ENCODE assay signal across 21 cellular contexts in genomic region chr1:44544960-44545359, GRCh38.
DNase-seq lines count a peak whose midpoint lies in the region; ATAC-seq and TF ChIP-seq lines count a peak whose summit lies in the region.
"Had no signal": no experiment of that assay in that cellular context is flagged by ENCODE, and none has a peak within 500 bp of the region (broad histone marks: within the 10 kb centered on the region; RNA-seq: fewer than 3 reads in every experiment).

No MANE protein-coding gene starts in this region.

- peak overlapping the region; percentile 74 for H3K4me2 ChIP-seq in GM23338
- H3K4me2 ChIP-seq: BLaER1 treated with 17β-estradiol and CSF1 and Interleukin-3, amounts not matched to agents 10 nM and 100 nM had no signal

- H2AFZ ChIP-seq in GM23338: no peak overlapping the region

- peaks cover 58% of the 10 kb centered on the region for H3K4me1 Mint-ChIP-seq in GM23338

- no peaks in the 10 kb centered on the region for H3K36me3 ChIP-seq in GM23338 (ENCODE audit: insufficient read depth)
- H3K36me3 ChIP-seq: BLaER1 treated with 17β-estradiol and CSF1 and Interleukin-3, amounts not matched to agents 10 nM and 100 nM had no signal

- H3K27me3 Mint-ChIP-seq in GM23338 (ENCODE audit: insufficient read depth, low read depth, poor library complexity): peaks cover 16% of the 10 kb centered on the region

- H3F3A ChIP-seq in GM23338 (replicated peaks; ENCODE audit: low read depth): peaks cover 30% of the 10 kb centered on the region; the same call in 1 of the 2 replicates

- H3K36me3 Mint-ChIP-seq in GM23338 (ENCODE audit: low read depth): peaks cover 13% of the 10 kb centered on the region; the same call in 2 of the 3 replicates

- H3K9me2 ChIP-seq in GM23338 (ENCODE audit: insufficient read depth): 0 out of 2 replicates have a peak, but pooled peaks cover 15% of the 10 kb centered on the region

- peaks cover 36% of the 10 kb centered on the region for H3K79me2 ChIP-seq in GM23338 (replicated peaks; ENCODE audit: insufficient read depth)

- peaks cover 56% of the 10 kb centered on the region for H3K4me1 ChIP-seq in GM23338 (ENCODE audit: insufficient read depth)

- H4K20me1 ChIP-seq in GM23338 (replicated peaks; ENCODE audit: insufficient read depth): no peaks in the 10 kb centered on the region
- H4K20me1 ChIP-seq: BLaER1 treated with 17β-estradiol and CSF1 and Interleukin-3, amounts not matched to agents 10 nM and 100 nM had no signal

- ATAC-seq in GM23338 (no peak), HG03159 (IDR thresholded peaks at IDR 0.05; ENCODE audit: unreplicated experiment) (no peak)
- ATAC-seq: K562, PC-3, SK-N-SH treated with all-trans-retinoic acid at 6 μM for 48 hours had no signal

- peaks cover 2% of the 10 kb centered on the region for H3K9me3 ChIP-seq in iPS-18c (ENCODE audit: control insufficient read depth, insufficient read depth, low read length)
- H3K9me3 ChIP-seq: BLaER1 treated with 17β-estradiol and CSF1 and Interleukin-3, amounts not matched to agents 10 nM and 100 nM had no signal

- H3K4me3 ChIP-seq in GM23338 (no peak overlapping the region), iPS-18c (ENCODE audit: insufficient read depth, low read depth, low read length) (0 out of 2 replicates have a peak overlapping the region, but pooled peaks have one; percentile 5)
- H3K4me3 ChIP-seq: BLaER1 treated with 17β-estradiol and CSF1 and Interleukin-3, amounts not matched to agents 10 nM and 100 nM; K562 had no signal

- H3K27ac ChIP-seq in GM23338 (ENCODE audit: low read depth) (no peak overlapping the region), caudate nucleus (ENCODE audit: low read depth, low read length) (peak overlapping the region; percentile 69)
- H3K27ac ChIP-seq: BLaER1 treated with 17β-estradiol and CSF1 and Interleukin-3, amounts not matched to agents 10 nM and 100 nM had no signal

- no peak overlapping the region for H3K27ac Mint-ChIP-seq in GM23338
- H3K27ac Mint-ChIP-seq: CD4-positive, alpha-beta T cell had no signal

- H3K27me3 ChIP-seq in GM23338 (ENCODE audit: insufficient read depth): no peaks in the 10 kb centered on the region
- H3K27me3 ChIP-seq: BLaER1 treated with 17β-estradiol and CSF1 and Interleukin-3, amounts not matched to agents 10 nM and 100 nM had no signal

- DNase-seq in GM23338 (ENCODE audit: low spot score) (no peak), caudate nucleus (lab: John Stamatoyannopoulos, UW) (peak in 4 of 61 donors; percentile 16 to 37 (median 27)), superior temporal gyrus (ENCODE audit: extremely low spot score) (peak; percentile 69), AML-193 (lab: John Stamatoyannopoulos, UW) (no peak), NCI-H1694 (lab: John Stamatoyannopoulos, UW) (no peak)
- no peak for DNase-seq in activated CD4-positive, alpha-beta T cell treated with anti-CD3 and anti-CD28 coated beads, Interleukin-2, amount 50 U/mL, for 4 hours
- DNase-seq: CD4-positive, alpha-beta T cell; DMS53; Kasumi-1; NCI-H1092 treated with DMSO at 0.1 percent for 48 hours; NCI-H1436; NCI-H187 treated with DMSO at 0.1 percent for 48 hours; NCI-H2171 treated with DMSO at 0.1 percent for 48 hours; NCI-H345; NCI-H510A treated with DMSO at 0.1 percent for 48 hours; PC-3 had no signal

- TF ChIP-seq CTCF in GM23338 (conservative IDR thresholded peaks at IDR 0.05; ENCODE audit: low read depth in 2 of 2): no peak

- no peaks in the 10 kb centered on the region; the same call in 2 of the 3 replicates for H3K9me3 Mint-ChIP-seq in GM23338
- H3K9me3 Mint-ChIP-seq: CD4-positive, alpha-beta T cell had no signal

- H3K4me3 Mint-ChIP-seq in GM23338: no peak overlapping the region
- H3K4me3 Mint-ChIP-seq: CD4-positive, alpha-beta T cell had no signal

TF ChIP-seq in GM23338, 12 proteins besides CTCF, POLR2A, EP300 and RAD21 (continues in another document):
- no peak for TF ChIP-seq ZNF331 (CRISPR knock-in tag; IDR thresholded peaks at IDR 0.05; ENCODE audit: low read depth)
- no peak for TF ChIP-seq STAT1 (IDR thresholded peaks at IDR 0.05; ENCODE audit: unreplicated experiment)
- TF ChIP-seq JUNB (IDR thresholded peaks at IDR 0.05; ENCODE audit: unreplicated experiment): no peak
- TF ChIP-seq, protein P1, sequence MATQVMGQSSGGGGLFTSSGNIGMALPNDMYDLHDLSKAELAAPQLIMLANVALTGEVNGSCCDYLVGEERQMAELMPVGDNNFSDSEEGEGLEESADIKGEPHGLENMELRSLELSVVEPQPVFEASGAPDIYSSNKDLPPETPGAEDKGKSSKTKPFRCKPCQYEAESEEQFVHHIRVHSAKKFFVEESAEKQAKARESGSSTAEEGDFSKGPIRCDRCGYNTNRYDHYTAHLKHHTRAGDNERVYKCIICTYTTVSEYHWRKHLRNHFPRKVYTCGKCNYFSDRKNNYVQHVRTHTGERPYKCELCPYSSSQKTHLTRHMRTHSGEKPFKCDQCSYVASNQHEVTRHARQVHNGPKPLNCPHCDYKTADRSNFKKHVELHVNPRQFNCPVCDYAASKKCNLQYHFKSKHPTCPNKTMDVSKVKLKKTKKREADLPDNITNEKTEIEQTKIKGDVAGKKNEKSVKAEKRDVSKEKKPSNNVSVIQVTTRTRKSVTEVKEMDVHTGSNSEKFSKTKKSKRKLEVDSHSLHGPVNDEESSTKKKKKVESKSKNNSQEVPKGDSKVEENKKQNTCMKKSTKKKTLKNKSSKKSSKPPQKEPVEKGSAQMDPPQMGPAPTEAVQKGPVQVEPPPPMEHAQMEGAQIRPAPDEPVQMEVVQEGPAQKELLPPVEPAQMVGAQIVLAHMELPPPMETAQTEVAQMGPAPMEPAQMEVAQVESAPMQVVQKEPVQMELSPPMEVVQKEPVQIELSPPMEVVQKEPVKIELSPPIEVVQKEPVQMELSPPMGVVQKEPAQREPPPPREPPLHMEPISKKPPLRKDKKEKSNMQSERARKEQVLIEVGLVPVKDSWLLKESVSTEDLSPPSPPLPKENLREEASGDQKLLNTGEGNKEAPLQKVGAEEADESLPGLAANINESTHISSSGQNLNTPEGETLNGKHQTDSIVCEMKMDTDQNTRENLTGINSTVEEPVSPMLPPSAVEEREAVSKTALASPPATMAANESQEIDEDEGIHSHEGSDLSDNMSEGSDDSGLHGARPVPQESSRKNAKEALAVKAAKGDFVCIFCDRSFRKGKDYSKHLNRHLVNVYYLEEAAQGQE (IDR thresholded peaks at IDR 0.05; ENCODE audit: unreplicated experiment): no peak
- TF ChIP-seq POLR2AphosphoS5 (IDR thresholded peaks at IDR 0.05; ENCODE audit: low read depth): no peak
- TF ChIP-seq EZH2phosphoT487 (IDR thresholded peaks at IDR 0.05; ENCODE audit: unreplicated experiment): no peak
- TF ChIP-seq EZH2 (IDR thresholded peaks at IDR 0.05; ENCODE audit: low read depth, unreplicated experiment): no peak
- no peak for TF ChIP-seq NANOG (IDR thresholded peaks at IDR 0.05; ENCODE audit: borderline replicate concordance)
- TF ChIP-seq, protein P2, sequence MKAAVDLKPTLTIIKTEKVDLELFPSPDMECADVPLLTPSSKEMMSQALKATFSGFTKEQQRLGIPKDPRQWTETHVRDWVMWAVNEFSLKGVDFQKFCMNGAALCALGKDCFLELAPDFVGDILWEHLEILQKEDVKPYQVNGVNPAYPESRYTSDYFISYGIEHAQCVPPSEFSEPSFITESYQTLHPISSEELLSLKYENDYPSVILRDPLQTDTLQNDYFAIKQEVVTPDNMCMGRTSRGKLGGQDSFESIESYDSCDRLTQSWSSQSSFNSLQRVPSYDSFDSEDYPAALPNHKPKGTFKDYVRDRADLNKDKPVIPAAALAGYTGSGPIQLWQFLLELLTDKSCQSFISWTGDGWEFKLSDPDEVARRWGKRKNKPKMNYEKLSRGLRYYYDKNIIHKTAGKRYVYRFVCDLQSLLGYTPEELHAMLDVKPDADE (IDR thresholded peaks at IDR 0.05): no peak
- no peak for TF ChIP-seq CREB1 (CRISPR knock-in tag; IDR thresholded peaks at IDR 0.05; ENCODE audit: low read depth)
